ENCODE assay signal across 1 cellular context in the genomic region with DNA sequence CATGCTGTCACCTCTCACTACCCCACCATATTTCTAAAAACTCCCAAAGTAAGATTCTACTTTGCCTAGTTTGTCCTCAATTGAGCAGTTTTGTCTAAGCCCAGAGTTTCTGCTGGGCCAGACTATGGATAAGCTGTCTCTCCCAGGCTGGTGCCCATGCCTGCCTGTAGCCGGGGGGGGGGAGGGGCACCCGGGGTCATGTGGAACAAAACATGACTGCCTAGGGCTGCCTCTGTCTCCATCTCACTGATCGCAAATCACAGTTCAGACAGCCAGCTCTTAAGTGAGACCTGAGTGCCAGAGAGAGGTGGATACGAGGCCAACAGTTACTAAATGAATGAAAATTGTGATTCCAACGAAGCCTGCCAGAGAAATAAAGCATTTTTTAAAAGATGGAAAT.
TF ChIP-seq lines count a peak whose summit lies in the region.

No MANE protein-coding gene starts in this region.

TF ChIP-seq in SK-N-SH treated with all-trans-retinoic acid at 6 μM for 48 hours, 23 proteins besides CTCF, POLR2A, EP300 and RAD21 (continued from another document):
- no peak for TF ChIP-seq ESRRG (CRISPR knock-in tag; IDR thresholded peaks at IDR 0.05)
- TF ChIP-seq ZFP30 (CRISPR knock-in tag; IDR thresholded peaks at IDR 0.05), result no peak
- TF ChIP-seq TCF4 (CRISPR knock-in tag; IDR thresholded peaks at IDR 0.05; ENCODE audit: borderline replicate concordance), result no peak
- TF ChIP-seq, protein P1, sequence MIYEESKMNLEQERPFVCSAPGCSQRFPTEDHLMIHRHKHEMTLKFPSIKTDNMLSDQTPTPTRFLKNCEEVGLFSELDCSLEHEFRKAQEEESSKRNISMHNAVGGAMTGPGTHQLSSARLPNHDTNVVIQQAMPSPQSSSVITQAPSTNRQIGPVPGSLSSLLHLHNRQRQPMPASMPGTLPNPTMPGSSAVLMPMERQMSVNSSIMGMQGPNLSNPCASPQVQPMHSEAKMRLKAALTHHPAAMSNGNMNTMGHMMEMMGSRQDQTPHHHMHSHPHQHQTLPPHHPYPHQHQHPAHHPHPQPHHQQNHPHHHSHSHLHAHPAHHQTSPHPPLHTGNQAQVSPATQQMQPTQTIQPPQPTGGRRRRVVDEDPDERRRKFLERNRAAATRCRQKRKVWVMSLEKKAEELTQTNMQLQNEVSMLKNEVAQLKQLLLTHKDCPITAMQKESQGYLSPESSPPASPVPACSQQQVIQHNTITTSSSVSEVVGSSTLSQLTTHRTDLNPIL (CRISPR knock-in tag; IDR thresholded peaks at IDR 0.05; ENCODE audit: low read depth), result no peak
- TF ChIP-seq, protein P2, sequence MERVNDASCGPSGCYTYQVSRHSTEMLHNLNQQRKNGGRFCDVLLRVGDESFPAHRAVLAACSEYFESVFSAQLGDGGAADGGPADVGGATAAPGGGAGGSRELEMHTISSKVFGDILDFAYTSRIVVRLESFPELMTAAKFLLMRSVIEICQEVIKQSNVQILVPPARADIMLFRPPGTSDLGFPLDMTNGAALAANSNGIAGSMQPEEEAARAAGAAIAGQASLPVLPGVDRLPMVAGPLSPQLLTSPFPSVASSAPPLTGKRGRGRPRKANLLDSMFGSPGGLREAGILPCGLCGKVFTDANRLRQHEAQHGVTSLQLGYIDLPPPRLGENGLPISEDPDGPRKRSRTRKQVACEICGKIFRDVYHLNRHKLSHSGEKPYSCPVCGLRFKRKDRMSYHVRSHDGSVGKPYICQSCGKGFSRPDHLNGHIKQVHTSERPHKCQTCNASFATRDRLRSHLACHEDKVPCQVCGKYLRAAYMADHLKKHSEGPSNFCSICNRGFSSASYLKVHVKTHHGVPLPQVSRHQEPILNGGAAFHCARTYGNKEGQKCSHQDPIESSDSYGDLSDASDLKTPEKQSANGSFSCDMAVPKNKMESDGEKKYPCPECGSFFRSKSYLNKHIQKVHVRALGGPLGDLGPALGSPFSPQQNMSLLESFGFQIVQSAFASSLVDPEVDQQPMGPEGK (CRISPR knock-in tag; IDR thresholded peaks at IDR 0.05; ENCODE audit: borderline replicate concordance), result no peak
- no peak for TF ChIP-seq SNAI2 (CRISPR knock-in tag; IDR thresholded peaks at IDR 0.05)
- TF ChIP-seq GLIS3 (CRISPR knock-in tag; IDR thresholded peaks at IDR 0.05), result no peak
- no peak for TF ChIP-seq ZFP3 (CRISPR knock-in tag; IDR thresholded peaks at IDR 0.05)
